In genomic region chr18:21599585-21600525, GRCh38 we compare ENCODE assay signal across 8 cellular contexts. TPM values are rescaled to one million over a fixed set of nuclear protein-coding genes. Genes with fewer than 3 reads are reported as not detected.
DNase-seq lines count a peak whose midpoint lies in the region; ATAC-seq and TF ChIP-seq lines count a peak whose summit lies in the region.

No MANE protein-coding gene starts in this region.

- CTCF ChIA-PET in CD4-positive, alpha-beta T cell (lab: Charles Lee), result interaction anchor here (0.6 to 4.8 kb wide), 21 partner anchors 11 to 380 kb away, joined by 3 to 104 read pairs (median 4); partner anchors contain the start of genes ABHD3, MIB1 and SNRPD1

- no peaks in the 10 kb centered on the region for H3K9me3 ChIP-seq in CD4-positive, alpha-beta T cell (ENCODE audit: control insufficient read depth, low read length)
- no peaks in the 10 kb centered on the region for H3K9me3 ChIP-seq in adipocyte (ENCODE audit: control insufficient read depth, low read length)
- no peaks in the 10 kb centered on the region for H3K9me3 ChIP-seq in heart right ventricle
- H3K9me3 ChIP-seq in parathyroid adenoma (ENCODE audit: control insufficient read depth, low read length), result no peaks in the 10 kb centered on the region

- 1% methylated on average over 60 to 67 of the region's 67 CpGs for WGBS in heart right ventricle, 2 donors

- no peaks in the 10 kb centered on the region for H3K27me3 Mint-ChIP-seq in CD4-positive, alpha-beta T cell

- peak; percentile 64 for ATAC-seq in CD4-positive, alpha-beta T cell (ENCODE audit: poor library complexity)
- ATAC-seq in GM18508 (IDR thresholded peaks at IDR 0.05; ENCODE audit: insufficient read depth, unreplicated experiment), result peak; percentile 27
- peak; percentile 44 for ATAC-seq in HG02943 (IDR thresholded peaks at IDR 0.05; ENCODE audit: low read depth, unreplicated experiment)
- peak; percentile 49 to 82 (median 70) for ATAC-seq in heart right ventricle

- peaks cover 15% of the 10 kb centered on the region for H3K4me1 ChIP-seq in adipocyte (ENCODE audit: control insufficient read depth, insufficient read depth, low read length)
- peaks cover 0 to 46% (median 24%) of the 10 kb centered on the region in 9 donors for H3K4me1 ChIP-seq in heart right ventricle
- no peaks in the 10 kb centered on the region for H3K4me1 ChIP-seq in parathyroid adenoma

- H3K36me3 Mint-ChIP-seq in CD4-positive, alpha-beta T cell (ENCODE audit: low read depth), result peaks cover 19% of the 10 kb centered on the region

- H3K9ac ChIP-seq in adipocyte (ENCODE audit: low read length), result peak overlapping the region; percentile 91
- peak overlapping the region; percentile 39 for H3K9ac ChIP-seq in parathyroid adenoma

- no peaks in the 10 kb centered on the region for H3K9me3 Mint-ChIP-seq in CD4-positive, alpha-beta T cell

- TF ChIP-seq CTCF in CD4-positive, alpha-beta T cell (IDR thresholded peaks at IDR 0.05), result no peak
- TF ChIP-seq CTCF in heart right ventricle (IDR thresholded peaks at IDR 0.05) (no peak), parathyroid adenoma (IDR thresholded peaks at IDR 0.05) (peak; percentile 21)

- peak in 1 of 10 experiments; percentile 56 for DNase-seq in CD4-positive, alpha-beta T cell
- DNase-seq in NCI-H2227 treated with DMSO at 0.1 percent for 48 hours (lab: John Stamatoyannopoulos, UW), result peak; percentile 60
- peak; percentile 64 for DNase-seq in adipocyte (ENCODE audit: low read depth)
- DNase-seq in heart right ventricle, result peak in 1 of 2 donors; percentile 54
- DNase-seq in kidney glomerular epithelial cell (lab: John Stamatoyannopoulos, UW), result no peak

- intact Hi-C loops in CD4-positive, alpha-beta T cell (cut with DNase I, micrococcal nuclease), result loop anchor here (5.0 kb wide), 3 partner anchors 142 to 1902 kb away; partner anchors contain the start of genes MIB1 (in 1 of the 2), RMC1 (in 1 of the 2) and ROCK1 (in 1 of the 2)
- intact Hi-C loops in heart right ventricle (cut with DNase I), result loop anchor here in 4 of 10 donors (2.0 to 10.0 kb wide), 6 partner anchors 49 to 495 kb away; partner anchors contain the start of genes MIB1 (in 2 of the 4) and ABHD3 (in 1 of the 4)

- peak overlapping the region; percentile 99 for H3K27ac Mint-ChIP-seq in CD4-positive, alpha-beta T cell

- H3K4me1 Mint-ChIP-seq in CD4-positive, alpha-beta T cell (ENCODE audit: low read depth), result peaks cover 54% of the 10 kb centered on the region

- no peaks in the 10 kb centered on the region for H3K27me3 ChIP-seq in CD4-positive, alpha-beta T cell (ENCODE audit: control insufficient read depth, insufficient read depth, low read length)
- no peaks in the 10 kb centered on the region for H3K27me3 ChIP-seq in adipocyte (replicated peaks; ENCODE audit: control insufficient read depth, insufficient read depth, low read length)
- no peaks in the 10 kb centered on the region for H3K27me3 ChIP-seq in heart right ventricle
- no peaks in the 10 kb centered on the region for H3K27me3 ChIP-seq in parathyroid adenoma (ENCODE audit: control insufficient read depth, insufficient read depth, low read length)

- H3K4me3 ChIP-seq in adipocyte (ENCODE audit: low read length), result peak overlapping the region; percentile 92
- peak overlapping the region; percentile 81 to 100 (median 92) for H3K4me3 ChIP-seq in heart right ventricle
- peak overlapping the region; percentile 96 for H3K4me3 ChIP-seq in parathyroid adenoma (ENCODE audit: low read depth, low read length)

- peak overlapping the region; percentile 100 for H3K4me3 Mint-ChIP-seq in CD4-positive, alpha-beta T cell

- peaks cover 23% of the 10 kb centered on the region for H3K79me2 ChIP-seq in parathyroid adenoma

- peak overlapping the region; percentile 98 for H3K27ac ChIP-seq in CD4-positive, alpha-beta T cell (ENCODE audit: low read depth, low read length)
- H3K27ac ChIP-seq in heart right ventricle (peak overlapping the region; percentile 86 to 99 (median 97)), parathyroid adenoma (peak overlapping the region; percentile 92)

- POLR2A ChIA-PET in CD4-positive, alpha-beta T cell (lab: Charles Lee), result interaction anchor here (0.7 to 6.3 kb wide), 31 partner anchors 12 to 1853 kb away, joined by 3 to 184 read pairs (median 4); partner anchors contain the start of genes ABHD3, MIB1, RIOK3 and ROCK1

- no peaks in the 10 kb centered on the region for H3K36me3 ChIP-seq in adipocyte (ENCODE audit: control insufficient read depth, insufficient read depth, low read length, severe bottlenecking)
- no peaks in the 10 kb centered on the region for H3K36me3 ChIP-seq in heart right ventricle
- no peaks in the 10 kb centered on the region for H3K36me3 ChIP-seq in parathyroid adenoma (ENCODE audit: control insufficient read depth, insufficient read depth, low read length)

- peak overlapping the region; percentile 67 for H3K4me2 ChIP-seq in parathyroid adenoma (ENCODE audit: low read length)

- peak overlapping the region; percentile 82 for H2AFZ ChIP-seq in parathyroid adenoma

RNA-seq across cellular contexts. Expression of gene ESCO1, which starts 0.6 kb away (rescaled TPM):
- 10 to 100 TPM; 31.7 to 32.8 TPM for total RNA-seq in CD4-positive, alpha-beta T cell
- 10 to 100 TPM in 4 of 10 donors, 1 to 10 TPM in 6; 8.7 to 12.9 (median 9.9) TPM for total RNA-seq in heart right ventricle
- polyA plus RNA-seq in heart right ventricle, result 10 to 100 TPM in 1 of 2 donors, 1 to 10 TPM in 1; 5.5 to 11.4 TPM

RNA-seq across cellular contexts. Expression of gene SNRPD1, which starts 12.3 kb away (rescaled TPM):
- 10 to 100 TPM; 35.7 to 38.9 TPM for total RNA-seq in CD4-positive, alpha-beta T cell
- total RNA-seq in heart right ventricle, result 10 to 100 TPM; 13.8 to 36.3 (median 19.1) TPM
- polyA plus RNA-seq in heart right ventricle, result 10 to 100 TPM; 11.1 to 16.6 TPM
